ENCODE assay signal across 8 cellular contexts in genomic region chr3:12967751-12968209, GRCh38.
DNase-seq lines count a peak whose midpoint lies in the region; FAIRE-seq and TF ChIP-seq lines count a peak whose summit lies in the region.

No MANE protein-coding gene starts in this region.

- peaks cover 19% of the 10 kb centered on the region for H3K79me2 ChIP-seq in keratinocyte (ENCODE audit: control insufficient read depth, insufficient read depth, low read length)

- no peaks in the 10 kb centered on the region for H3K9me3 ChIP-seq in keratinocyte (ENCODE audit: control insufficient read depth, low read depth, low read length)

- H3K4me2 ChIP-seq in keratinocyte (ENCODE audit: control insufficient read depth, extremely low read depth, insufficient read depth, low read depth, low read length), result peak overlapping the region; percentile 79

- H3K9me1 ChIP-seq in keratinocyte (ENCODE audit: control insufficient read depth, extremely low read depth, insufficient read depth, low read length), result peaks cover 3% of the 10 kb centered on the region

- DNase-seq in ELF-1 (ENCODE audit: low read depth, low spot score) (peak; percentile 79), HEK293T (ENCODE audit: extremely low spot score) (peak; percentile 100), NAMALWA (ENCODE audit: low spot score) (peak; percentile 80), keratinocyte (ENCODE audit: low read depth, low spot score) (no peak), DMS79 (lab: John Stamatoyannopoulos, UW) (no peak)
- peak; percentile 86 for DNase-seq in activated CD4-positive, CD25-positive, alpha-beta regulatory T cell treated with anti-CD3 and anti-CD28 coated beads, Interleukin-2, amount 50 U/mL, for 72 hours
- DNase-seq in central memory CD4-positive, alpha-beta T cell, result peak; percentile 81
- peak; percentile 77 to 87 (median 81) for DNase-seq in stimulated activated CD4-positive, alpha-beta T cell treated with anti-CD3 and anti-CD28 coated beads, Interleukin-12 subunit alpha, Interleukin-12 subunit beta, amount 100 ng/mL, for 48 hours (ENCODE audit: low read depth in 2 of 3, low spot score in 1 of 3)

- dilution Hi-C loops in keratinocyte (cut with MboI; ENCODE audit: extremely low pct_ligation_motif_present, low sequenced_read_pairs), result no loop called here

- H3K4me3 ChIP-seq in keratinocyte (ENCODE audit: control insufficient read depth in 2 of 3, extremely low read depth in 1 of 3, insufficient read depth in 2 of 3, low read depth in 1 of 3, low read length in 3 of 3), result peak overlapping the region in 2 of 3 experiments; percentile 54 to 56

- H2AFZ ChIP-seq in keratinocyte (ENCODE audit: control insufficient read depth, low read length), result peak overlapping the region; percentile 85

- peak overlapping the region; percentile 34 for H3K9ac ChIP-seq in keratinocyte (ENCODE audit: control insufficient read depth, extremely low read depth, insufficient read depth, low read length)

- H3K27me3 ChIP-seq in keratinocyte (ENCODE audit: control insufficient read depth, extremely low read depth, insufficient read depth, low read length), result peaks cover 6% of the 10 kb centered on the region

- POLR2A ChIA-PET in HEK293T (lab: Yijun Ruan, JAX), result interaction anchor here (0.6 kb wide), 1 partner anchor 19 kb away, joined by 3 read pairs; no protein-coding TSS in a partner anchor

- H3K4me1 ChIP-seq in keratinocyte (ENCODE audit: control insufficient read depth, extremely low read depth, insufficient read depth, low read length), result peaks cover 9% of the 10 kb centered on the region

- no peak overlapping the region for H3K27ac ChIP-seq in keratinocyte (ENCODE audit: control insufficient read depth, insufficient read depth, low read length)

- CTCF ChIA-PET in HEK293T (lab: Yijun Ruan, JAX), result interaction anchor here (1.9 kb wide), 1 partner anchor 16 kb away, joined by 5 read pairs; no protein-coding TSS in a partner anchor

- H4K20me1 ChIP-seq in keratinocyte (ENCODE audit: control insufficient read depth, extremely low read depth, insufficient read depth, low read length), result peaks cover 5% of the 10 kb centered on the region

- no peak for FAIRE-seq in keratinocyte (lab: Jason Lieb, UNC)

- H3K36me3 ChIP-seq in keratinocyte (ENCODE audit: control insufficient read depth in 2 of 2, extremely low read depth in 1 of 2, insufficient read depth in 2 of 2, low read length in 2 of 2), result peaks cover 0 to 7% of the 10 kb centered on the region in 2 experiments

- TF ChIP-seq CTCF in keratinocyte (optimal IDR thresholded peaks at IDR 0.05 in 1 of 3, IDR thresholded peaks at IDR 0.05 in 1 of 3, conservative IDR thresholded peaks at IDR 0.05 in 1 of 3; ENCODE audit: extremely low read depth in 1 of 3, insufficient read depth in 2 of 3, low read length in 3 of 3), result no peak

TF ChIP-seq in HEK293T, 16 proteins besides CTCF, POLR2A, EP300 and RAD21:
- TF ChIP-seq BHLHE40 (IDR thresholded peaks at IDR 0.05; ENCODE audit: borderline replicate concordance) (no peak), FOXM1 (IDR thresholded peaks at IDR 0.05; ENCODE audit: borderline replicate concordance) (no peak), NFRKB (IDR thresholded peaks at IDR 0.05) (no peak), SP1 (IDR thresholded peaks at IDR 0.05) (no peak), FOXK2 (IDR thresholded peaks at IDR 0.05) (no peak), L3MBTL2 (conservative IDR thresholded peaks at IDR 0.05) (no peak; the same call in 1 of the 2 replicates)

Comparison
In these comparisons a context has a peak if more than half of its experiments do, and no peak if none do; other contexts are left out.
1. DNase-seq: peak in ELF-1 (single experiment), HEK293T (single experiment), NAMALWA (single experiment), activated CD4-positive, CD25-positive, alpha-beta regulatory T cell treated with anti-CD3 and anti-CD28 coated beads, Interleukin-2, amount 50 U/mL, for 72 hours (single experiment), central memory CD4-positive, alpha-beta T cell (single experiment) and stimulated activated CD4-positive, alpha-beta T cell treated with anti-CD3 and anti-CD28 coated beads, Interleukin-12 subunit alpha, Interleukin-12 subunit beta, amount 100 ng/mL, for 48 hours (3 of 3); none in keratinocyte (single experiment) and DMS79 (single experiment).